Comparison of ENCODE assay signal across 8 cellular contexts in genomic region chr19:1905863-1906375, GRCh38. TPM values are rescaled to one million over a fixed set of nuclear protein-coding genes. Genes with fewer than 3 reads are reported as not detected.
DNase-seq lines count a peak whose midpoint lies in the region; ATAC-seq, FAIRE-seq and TF ChIP-seq lines count a peak whose summit lies in the region.

No MANE protein-coding gene starts in this region.

- TSS peak; percentile 76 for BruUV-seq in HCT116 (replicated peaks; lab: Mats Ljungman, UMichigan)

- POLR2A ChIA-PET in HCT116 (lab: Charles Lee) = interaction anchor here (0.6 to 1.6 kb wide), 5 partner anchors 8 to 126 kb away, joined by 3 to 5 read pairs (median 4); no protein-coding TSS in a partner anchor

- H4K20me1 ChIP-seq in HCT116 (ENCODE audit: insufficient read depth) = no peaks in the 10 kb centered on the region

- FAIRE-seq in RCC 7860 (lab: Jason Lieb, UNC) = no peak

- peak overlapping the region; percentile 84 to 92 for H3K4me3 Mint-ChIP-seq in activated T-cell treated with anti-CD3 and anti-CD28 coated beads, Interleukin-2, amount 50 U/mL, for 72 hours

- no peak for ATAC-seq in HCT116
- ATAC-seq in activated T-cell treated with anti-CD3 and anti-CD28 coated beads, Interleukin-2, amount 50 U/mL, for 72 hours (replicated peaks in 1 of 2) = no peak
- ATAC-seq in HG02970 (IDR thresholded peaks at IDR 0.05; ENCODE audit: low FRiP score, unreplicated experiment) = no peak

- intact Hi-C loops in HCT116 (cut with micrococcal nuclease) (loop anchor here (5.0 kb wide), 1 partner anchor 246 kb away; the partner anchor contains the start of gene AP3D1), spleen (cut with DNase I; ENCODE audit: low total_unique reads) (no loop called here)

- peak overlapping the region; percentile 89 for H3K9ac ChIP-seq in HCT116 (ENCODE audit: low read length)

- no peaks in the 10 kb centered on the region for H3K27me3 Mint-ChIP-seq in activated T-cell treated with anti-CD3 and anti-CD28 coated beads, Interleukin-2, amount 50 U/mL, for 72 hours (ENCODE audit: low read depth)

- peaks cover 0 to 4% of the 10 kb centered on the region in 2 experiments; a peak in 1 of 4 replicates for H3K36me3 ChIP-seq in HCT116 (ENCODE audit: control insufficient read depth in 1 of 2, insufficient read depth in 2 of 2, low read length in 2 of 2)
- H3K36me3 ChIP-seq in spleen = peaks cover 0 to 35% (median 0%) of the 10 kb centered on the region in 6 donors

- TF ChIP-seq POLR2A in HCT116 (IDR thresholded peaks at IDR 0.05; ENCODE audit: borderline replicate concordance, extremely low read depth, insufficient read depth, insufficient read length) (no peak), spleen (IDR thresholded peaks at IDR 0.05) (no peak)

- H3K79me2 ChIP-seq in HCT116 (ENCODE audit: insufficient read depth, low read length) = peaks cover 53% of the 10 kb centered on the region

- H3K27ac ChIP-seq in HCT116 (ENCODE audit: low read depth, low read length) (peak overlapping the region; percentile 85), spleen (peak overlapping the region; percentile 58 to 94 (median 90))

- CTCF ChIA-PET in HCT116 (lab: Charles Lee) = interaction anchor here (1.3 kb wide), 1 partner anchor 41 kb away, joined by 6 read pairs; no protein-coding TSS in a partner anchor

- H3K4me1 ChIP-seq in HCT116 (ENCODE audit: control insufficient read depth in 1 of 2, insufficient read depth in 2 of 2, low read length in 2 of 2) = peaks cover 9 to 26% of the 10 kb centered on the region in 2 experiments; a peak in 3 of 4 replicates
- peaks cover 27 to 96% (median 75%) of the 10 kb centered on the region in 6 donors for H3K4me1 ChIP-seq in spleen

- H3K4me3 ChIP-seq in HCT116 (replicated peaks in 1 of 2; ENCODE audit: low read depth in 1 of 2, low read length in 2 of 2) = peak overlapping the region; percentile 55 to 95
- H3K4me3 ChIP-seq in iPS-11a (ENCODE audit: low read depth, low read length) = peak overlapping the region; percentile 40
- H3K4me3 ChIP-seq in spleen = peak overlapping the region; percentile 51 to 83 (median 66)

- 70 to 77% (median 72%) methylated on average over 15 of the region's 15 CpGs for WGBS in spleen, 5 donors

- H3K4me2 ChIP-seq in HCT116 (ENCODE audit: low read length) = peak overlapping the region; percentile 99

- no peaks in the 10 kb centered on the region for H3K36me3 Mint-ChIP-seq in activated T-cell treated with anti-CD3 and anti-CD28 coated beads, Interleukin-2, amount 50 U/mL, for 72 hours (ENCODE audit: insufficient read depth in 2 of 2)

- RAD21 ChIA-PET in HCT116 (lab: Charles Lee; ENCODE audit: low non-redundant PET in 1 of 2, low total read pairs in 2 of 2, uncharacterized antibody in 2 of 2, unreplicated experiment in 2 of 2) = no interaction called here

- peak overlapping the region; percentile 45 for H3K27ac Mint-ChIP-seq in activated T-cell treated with anti-CD3 and anti-CD28 coated beads, Interleukin-2, amount 50 U/mL, for 72 hours

- H3K27me3 ChIP-seq in HCT116 (ENCODE audit: insufficient read depth, low read length) = no peaks in the 10 kb centered on the region
- H3K27me3 ChIP-seq in spleen (replicated peaks in 1 of 7) = no peaks in the 10 kb centered on the region

- no peak overlapping the region for H2AFZ ChIP-seq in HCT116 (ENCODE audit: low read depth, low read length, poor library complexity, severe bottlenecking)

- H3K9me3 ChIP-seq in HCT116 (ENCODE audit: control insufficient read depth in 1 of 2, insufficient read depth in 1 of 2, low read depth in 1 of 2, low read length in 2 of 2) (no peaks in the 10 kb centered on the region), spleen (no peaks in the 10 kb centered on the region)

- TF ChIP-seq CTCF in HCT116 (IDR thresholded peaks at IDR 0.05 in 2 of 3, conservative IDR thresholded peaks at IDR 0.05 in 1 of 3; ENCODE audit: borderline replicate concordance in 1 of 3, insufficient read depth in 1 of 3, low read depth in 2 of 3, low read length in 2 of 3) (no peak), spleen (IDR thresholded peaks at IDR 0.05 in 8 of 11, conservative IDR thresholded peaks at IDR 0.05 in 3 of 11) (no peak)

- DNase-seq in HCT116 (ENCODE audit: low read depth, low spot score) (no peak), spleen (no peak), NAMALWA (ENCODE audit: low spot score) (no peak), RCC 7860 (ENCODE audit: low spot score) (no peak), NCI-H446 treated with DMSO at 0.1 percent for 48 hours (lab: John Stamatoyannopoulos, UW) (no peak)
- no peak for DNase-seq in activated T-cell treated with anti-CD3 and anti-CD28 coated beads, Interleukin-2, amount 50 U/mL, for 72 hours

- no peaks in the 10 kb centered on the region for H3K9me2 ChIP-seq in HCT116 (ENCODE audit: insufficient read depth)

- H3K4me1 Mint-ChIP-seq in activated T-cell treated with anti-CD3 and anti-CD28 coated beads, Interleukin-2, amount 50 U/mL, for 72 hours (ENCODE audit: low read depth) = peaks cover 52% of the 10 kb centered on the region

- no peaks in the 10 kb centered on the region for H3K9me3 Mint-ChIP-seq in activated T-cell treated with anti-CD3 and anti-CD28 coated beads, Interleukin-2, amount 50 U/mL, for 72 hours

- TF ChIP-seq RAD21 in HCT116 (IDR thresholded peaks at IDR 0.05; ENCODE audit: low read depth) = no peak

TF ChIP-seq in HCT116, 20 proteins besides CTCF, POLR2A, EP300 and RAD21:
- TF ChIP-seq EGR1 (IDR thresholded peaks at IDR 0.05; ENCODE audit: low read depth) (no peak), ELF1 (IDR thresholded peaks at IDR 0.05; ENCODE audit: borderline replicate concordance, low read depth) (no peak), SP1 (IDR thresholded peaks at IDR 0.05; ENCODE audit: low read depth) (no peak), FOSL1 (IDR thresholded peaks at IDR 0.05; ENCODE audit: low read depth) (no peak), SIN3A (IDR thresholded peaks at IDR 0.05; ENCODE audit: low read depth) (no peak), ZNF274 (IDR thresholded peaks at IDR 0.05; ENCODE audit: low read depth, low read length) (no peak), EZH2 (IDR thresholded peaks at IDR 0.05) (no peak), ZFX (IDR thresholded peaks at IDR 0.05) (peak; percentile 51; the same call in 1 of the 2 replicates), TCF7L2 (IDR thresholded peaks at IDR 0.05; ENCODE audit: borderline replicate concordance, extremely low read depth, insufficient read depth, insufficient read length) (no peak)

RNA-seq across cellular contexts. Expression of gene ADAT3, which starts 0.7 kb away (rescaled TPM):
- total RNA-seq in HCT116 (2021; ENCODE audit: unreplicated experiment) = 15.9 TPM
- polyA plus RNA-seq in HCT116 (2012) = 6.2 and 7.5 TPM in 2 replicates
- 1 to 10 TPM; 4.2 to 4.5 TPM for total RNA-seq in activated T-cell treated with anti-CD3 and anti-CD28 coated beads, Interleukin-2, amount 50 U/mL, for 72 hours
- 10 to 100 TPM in 2 of 7 donors, 1 to 10 TPM in 5; 6.4 to 11.0 (median 8.3) TPM for total RNA-seq in spleen
- 1 to 10 TPM; 3.2 to 9.4 (median 4.0) TPM for polyA plus RNA-seq in spleen

RNA-seq across cellular contexts. Expression of gene SCAMP4, which starts 0.7 kb away (rescaled TPM):
- 63.3 TPM for total RNA-seq in HCT116 (2021; ENCODE audit: unreplicated experiment)
- 47.3 and 49.9 TPM in 2 replicates for polyA plus RNA-seq in HCT116 (2012)
- 10 to 100 TPM; 36.5 to 42.6 TPM for total RNA-seq in activated T-cell treated with anti-CD3 and anti-CD28 coated beads, Interleukin-2, amount 50 U/mL, for 72 hours
- total RNA-seq in spleen = 10 to 100 TPM; 45.4 to 92.2 (median 53.6) TPM
- 10 to 100 TPM; 13.0 to 29.9 (median 17.9) TPM for polyA plus RNA-seq in spleen

RNA-seq across cellular contexts. Expression of gene ABHD17A, which starts 20.6 kb away (rescaled TPM):
- total RNA-seq in HCT116 (2021; ENCODE audit: unreplicated experiment) = 68.2 TPM
- 39.6 and 42.3 TPM in 2 replicates for polyA plus RNA-seq in HCT116 (2012)
- total RNA-seq in activated T-cell treated with anti-CD3 and anti-CD28 coated beads, Interleukin-2, amount 50 U/mL, for 72 hours = 10 to 100 TPM; 84.2 to 92.1 TPM
- 100 to 1,000 TPM in 2 of 7 donors, 10 to 100 TPM in 5; 73.4 to 104 (median 83.0) TPM for total RNA-seq in spleen
- 100 to 1,000 TPM in 1 of 3 donors, 10 to 100 TPM in 2; 80.4 to 107 (median 88.1) TPM for polyA plus RNA-seq in spleen

RNA-seq across cellular contexts. Expression of gene CSNK1G2, which starts 35.1 kb away (rescaled TPM):
- total RNA-seq in HCT116 (2021; ENCODE audit: unreplicated experiment) (97.9 TPM), spleen (100 to 1,000 TPM in 3 of 7 donors, 10 to 100 TPM in 4; 72.2 to 115 (median 88.6) TPM)
- polyA plus RNA-seq in HCT116 (2012) = 90.6 and 114 TPM in 2 replicates
- 10 to 100 TPM; 63.7 to 66.5 TPM for total RNA-seq in activated T-cell treated with anti-CD3 and anti-CD28 coated beads, Interleukin-2, amount 50 U/mL, for 72 hours
- 100 to 1,000 TPM in 1 of 3 donors, 10 to 100 TPM in 2; 52.5 to 120 (median 99.1) TPM for polyA plus RNA-seq in spleen

RNA-seq across cellular contexts. Expression of gene KLF16, which starts 42.5 kb away (rescaled TPM):
- total RNA-seq in HCT116 (2021; ENCODE audit: unreplicated experiment) (64.3 TPM), spleen (10 to 100 TPM; 12.9 to 39.0 (median 29.5) TPM)
- polyA plus RNA-seq in HCT116 (2012) = 29.9 and 33.0 TPM in 2 replicates
- 10 to 100 TPM; 26.4 to 27.5 TPM for total RNA-seq in activated T-cell treated with anti-CD3 and anti-CD28 coated beads, Interleukin-2, amount 50 U/mL, for 72 hours
- polyA plus RNA-seq in spleen = 10 to 100 TPM in 1 of 3 donors, 1 to 10 TPM in 2; 7.1 to 19.5 (median 8.1) TPM
